In the genomic region with DNA sequence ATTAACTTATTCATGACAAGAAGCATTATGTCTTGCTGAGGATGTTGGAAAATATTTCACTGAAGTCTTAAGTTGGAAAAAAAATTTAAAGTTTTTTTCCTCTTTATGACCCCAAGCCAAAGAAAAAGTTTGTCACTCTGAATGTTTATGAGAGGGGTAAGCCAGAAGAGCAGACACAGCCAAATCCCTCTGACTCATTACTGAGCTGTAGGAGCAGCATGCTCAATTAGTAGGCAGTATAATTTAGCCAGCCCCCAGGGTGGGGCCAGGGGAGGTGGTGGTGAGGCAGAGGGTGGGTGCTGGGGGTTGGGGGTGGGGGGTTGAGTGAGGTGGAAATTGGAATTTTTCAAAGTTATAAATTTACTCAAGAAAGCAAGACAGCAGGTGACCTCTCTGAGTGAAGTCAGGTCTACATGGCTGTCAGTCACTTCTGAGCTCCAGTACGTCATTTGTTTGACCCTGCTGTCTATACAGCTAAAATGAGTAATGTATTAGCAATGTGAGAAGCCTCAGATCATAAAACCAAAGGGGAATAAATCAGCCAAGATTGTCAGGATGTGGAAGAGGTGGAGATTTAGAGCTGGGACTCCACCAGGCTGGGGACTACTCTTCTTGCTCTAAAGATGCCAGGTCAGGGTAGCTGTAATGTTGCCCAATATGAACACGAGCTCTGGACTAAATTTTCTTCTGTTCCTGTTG, we compare ENCODE assay signal across 13 cellular contexts.
DNase-seq lines count a peak whose midpoint lies in the region; ATAC-seq and TF ChIP-seq lines count a peak whose summit lies in the region.
"Had no signal": no experiment of that assay in that cellular context is flagged by ENCODE, and none has a peak within 500 bp of the region (broad histone marks: within the 10 kb centered on the region; RNA-seq: fewer than 3 reads in every experiment).

No MANE protein-coding gene starts in this region.

- dilution Hi-C loops in mammary epithelial cell (cut with HindIII; ENCODE audit: low sequenced_read_pairs), result no loop called here

- H3K9ac ChIP-seq in mammary epithelial cell (ENCODE audit: insufficient read depth, low read length), result no peak overlapping the region
- H3K9ac ChIP-seq in mesenchymal stem cell (ENCODE audit: low read length), result no peak overlapping the region

- H2BK120ac ChIP-seq in mesenchymal stem cell (ENCODE audit: low read depth, low read length), result no peak overlapping the region

- no peak for ATAC-seq in HG02623 (IDR thresholded peaks at IDR 0.05; ENCODE audit: unreplicated experiment)
- ATAC-seq in Right ventricle myocardium superior (ENCODE audit: poor library complexity), result no peak
- ATAC-seq: activated CD8-positive, alpha-beta T cell treated with anti-CD3 and anti-CD28 coated beads for 36 hours; esophagus mucosa had no signal

- H4K91ac ChIP-seq in mesenchymal stem cell (ENCODE audit: low read length), result no peak overlapping the region

- H3K4ac ChIP-seq in mesenchymal stem cell (ENCODE audit: low read depth in 1 of 2, low read length in 2 of 2), result no peak overlapping the region

- H3K14ac ChIP-seq in mesenchymal stem cell (ENCODE audit: low read length in 2 of 2), result no peak overlapping the region

- H3K9me3 ChIP-seq in mammary epithelial cell (replicated peaks; ENCODE audit: insufficient read depth, low read length) (no peaks in the 10 kb centered on the region), mesenchymal stem cell (ENCODE audit: control insufficient read depth, low read length) (no peaks in the 10 kb centered on the region)
- H3K9me3 ChIP-seq: right atrium auricular region had no signal

- no peak overlapping the region for H3K18ac ChIP-seq in mesenchymal stem cell (ENCODE audit: low read depth in 1 of 2, low read length in 2 of 2)

- H4K8ac ChIP-seq in mesenchymal stem cell (ENCODE audit: low read length), result no peak overlapping the region

- DNase-seq in Daoy (ENCODE audit: low read depth) (peak; percentile 44), M059J (ENCODE audit: low read depth) (peak; percentile 97), mammary epithelial cell (peak; percentile 72), mesenchymal stem cell (peak; percentile 73), Right ventricle myocardium superior (no peak), NCI-H524 treated with DMSO at 0.1 percent for 48 hours (lab: John Stamatoyannopoulos, UW) (no peak), retina (no peak)
- DNase-seq: activated CD8-positive, alpha-beta T cell treated with anti-CD3 and anti-CD28 coated beads for 36 hours; NCI-H1048; NCI-H510A had no signal

- H2BK5ac ChIP-seq in mesenchymal stem cell (ENCODE audit: low read depth, low read length, poor library complexity, severe bottlenecking), result no peak overlapping the region

- in situ Hi-C loops in mammary epithelial cell (cut with MboI; ENCODE audit: low sequenced_read_pairs in 2 of 2), result no loop called here

- H2AK5ac ChIP-seq in mesenchymal stem cell (ENCODE audit: low read length, severe bottlenecking), result no peak overlapping the region

- no peaks in the 10 kb centered on the region for H3K79me1 ChIP-seq in mesenchymal stem cell (replicated peaks; ENCODE audit: low read length, poor library complexity, severe bottlenecking)

- intact Hi-C loops in mammary epithelial cell (cut with micrococcal nuclease), result no loop called here
- intact Hi-C loops in Right ventricle myocardium superior (cut with DNase I), result no loop called here

- H3K4me2 ChIP-seq in mammary epithelial cell (ENCODE audit: insufficient read depth, low read depth, low read length) (peak overlapping the region; percentile 26), mesenchymal stem cell (ENCODE audit: low read length, poor library complexity, severe bottlenecking) (no peak overlapping the region)

- no peaks in the 10 kb centered on the region for H4K20me1 ChIP-seq in mammary epithelial cell (ENCODE audit: insufficient read depth, low read length)

- H3K4me1 ChIP-seq in mammary epithelial cell (ENCODE audit: insufficient read depth, low read length) (peaks cover 5% of the 10 kb centered on the region), mesenchymal stem cell (ENCODE audit: control insufficient read depth, insufficient read depth, low read depth, low read length) (no peaks in the 10 kb centered on the region)
- H3K4me1 ChIP-seq: right atrium auricular region had no signal

- H3K27ac ChIP-seq in mammary epithelial cell (ENCODE audit: insufficient read depth, low read depth, low read length) (no peak overlapping the region), mesenchymal stem cell (ENCODE audit: low read length, poor library complexity, severe bottlenecking) (no peak overlapping the region)
- H3K27ac ChIP-seq: right atrium auricular region had no signal

- CTCF ChIA-PET in mammary epithelial cell (lab: Charles Lee; ENCODE audit: low non-redundant PET), result no interaction called here

- H2BK15ac ChIP-seq in mesenchymal stem cell (ENCODE audit: low read depth, poor library complexity, severe bottlenecking), result no peak overlapping the region

- no peak for TF ChIP-seq CTCF in mammary epithelial cell (conservative IDR thresholded peaks at IDR 0.05 in 1 of 2, IDR thresholded peaks at IDR 0.05 in 1 of 2; ENCODE audit: extremely low read depth in 1 of 2, insufficient read depth in 1 of 2, low read depth in 1 of 2, low read length in 2 of 2)

- H2AFZ ChIP-seq in mammary epithelial cell (ENCODE audit: low read depth, low read length) (no peak overlapping the region), mesenchymal stem cell (ENCODE audit: low read depth, low read length) (no peak overlapping the region)

- H3K23ac ChIP-seq in mesenchymal stem cell (ENCODE audit: low read length in 2 of 2), result no peak overlapping the region

- H3K27me3 ChIP-seq in mammary epithelial cell (ENCODE audit: insufficient read depth, low read length) (no peaks in the 10 kb centered on the region), mesenchymal stem cell (ENCODE audit: control insufficient read depth in 1 of 2, insufficient read depth in 1 of 2, low read length in 2 of 2) (peaks cover 0 to 38% of the 10 kb centered on the region in 2 experiments)
- H3K27me3 ChIP-seq: right atrium auricular region had no signal

- BruUV-seq in mammary epithelial cell (replicated peaks; lab: Mats Ljungman, UMichigan), result no TSS peak

- H3K79me2 ChIP-seq in mammary epithelial cell (ENCODE audit: insufficient read depth, low read length), result no peaks in the 10 kb centered on the region

- H3K4me3 ChIP-seq in mammary epithelial cell (replicated peaks in 1 of 3; ENCODE audit: insufficient read depth in 1 of 3, low read depth in 2 of 3, low read length in 3 of 3) (no peak overlapping the region), mesenchymal stem cell (ENCODE audit: insufficient read depth in 1 of 2, low read depth in 1 of 2, low read length in 2 of 2) (no peak overlapping the region)
- H3K4me3 ChIP-seq: right atrium auricular region had no signal

- WGBS in mammary epithelial cell (ENCODE audit: low coverage, missing lambda C conversion rate), result 6% methylated on average over 2 of the region's 2 CpGs
- WGBS in mesenchymal stem cell, result 17% methylated on average over 1 of the region's 2 CpGs

- no peaks in the 10 kb centered on the region for H3K36me3 ChIP-seq in mammary epithelial cell (ENCODE audit: insufficient read depth, low read length)
- H3K36me3 ChIP-seq in mesenchymal stem cell (ENCODE audit: control insufficient read depth in 1 of 2, insufficient read depth in 2 of 2, low read depth in 1 of 2, low read length in 2 of 2), result no peaks in the 10 kb centered on the region
- H3K36me3 ChIP-seq: right atrium auricular region had no signal

- no peak overlapping the region for H2BK12ac ChIP-seq in mesenchymal stem cell (ENCODE audit: low read length in 2 of 2)

Comparison
In these comparisons a context has a peak if more than half of its experiments do, and no peak if none do; other contexts are left out.
1. DNase-seq: peak in Daoy (single experiment), M059J (single experiment), mammary epithelial cell (single experiment) and mesenchymal stem cell (single experiment); none in Right ventricle myocardium superior (single experiment), NCI-H524 treated with DMSO at 0.1 percent for 48 hours (single experiment) and retina (single experiment).